8 cellular contexts compared by ENCODE assay signal in the genomic region with DNA sequence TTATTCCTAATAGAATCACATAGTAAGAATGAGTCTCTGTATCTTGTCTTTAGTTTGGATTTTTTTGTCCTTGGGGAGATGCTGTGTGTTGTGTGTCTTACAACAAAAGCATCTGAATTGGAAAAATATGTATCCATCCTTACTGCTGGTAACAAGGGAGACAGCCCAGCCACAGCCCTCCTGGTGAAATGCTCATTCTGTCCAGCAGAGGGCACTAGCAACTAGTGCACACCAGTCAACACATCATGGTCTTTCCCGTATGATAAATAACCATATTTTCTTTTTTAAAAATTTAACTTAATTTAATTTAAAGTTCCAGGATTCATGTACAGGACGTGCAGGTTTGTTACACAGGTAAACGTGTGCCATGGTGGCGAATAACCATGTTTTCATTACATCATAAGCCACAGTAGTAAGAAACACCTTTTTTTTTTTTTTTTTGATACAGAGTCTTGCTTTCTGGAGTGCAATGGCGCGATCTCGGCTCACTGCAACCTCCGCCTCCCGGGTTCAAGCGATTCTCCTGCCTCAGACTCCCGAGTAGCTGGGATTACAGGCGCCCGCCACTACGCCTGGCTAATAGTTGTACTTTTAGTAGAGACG.
DNase-seq lines count a peak whose midpoint lies in the region; ATAC-seq and TF ChIP-seq lines count a peak whose summit lies in the region.

No MANE protein-coding gene starts in this region.

- no peaks in the 10 kb centered on the region for H3K9me2 ChIP-seq in MM.1S (replicated peaks; ENCODE audit: insufficient read depth, low read length)

- H3K4me3 ChIP-seq in HAP-1 = peak overlapping the region; percentile 19
- H3K4me3 ChIP-seq in MM.1S (ENCODE audit: low read length) = no peak overlapping the region
- no peak overlapping the region for H3K4me3 ChIP-seq in cardiac muscle cell

- no peaks in the 10 kb centered on the region for H3K79me2 ChIP-seq in MM.1S (ENCODE audit: low read length)

- no peak overlapping the region for H3K27ac Mint-ChIP-seq in activated naive CD8-positive, alpha-beta T cell treated with anti-CD3 and anti-CD28 coated beads for 36 hours

- ATAC-seq in SK-N-SH treated with all-trans-retinoic acid at 6 μM for 48 hours = peak; percentile 97

- no peaks in the 10 kb centered on the region for H3K9me3 Mint-ChIP-seq in activated naive CD8-positive, alpha-beta T cell treated with anti-CD3 and anti-CD28 coated beads for 36 hours

- no peaks in the 10 kb centered on the region for H3K36me3 Mint-ChIP-seq in activated naive CD8-positive, alpha-beta T cell treated with anti-CD3 and anti-CD28 coated beads for 36 hours

- no peaks in the 10 kb centered on the region for H3K9me3 ChIP-seq in HAP-1
- H3K9me3 ChIP-seq in MM.1S (replicated peaks; ENCODE audit: insufficient read depth, low read length) = no peaks in the 10 kb centered on the region
- H3K9me3 ChIP-seq in cardiac muscle cell (ENCODE audit: low read depth) = no peaks in the 10 kb centered on the region

- no peaks in the 10 kb centered on the region for H3K4me1 Mint-ChIP-seq in activated naive CD8-positive, alpha-beta T cell treated with anti-CD3 and anti-CD28 coated beads for 36 hours

- peaks cover 24% of the 10 kb centered on the region for H3K27me3 Mint-ChIP-seq in activated naive CD8-positive, alpha-beta T cell treated with anti-CD3 and anti-CD28 coated beads for 36 hours

- in situ Hi-C loops in HAP-1 (cut with MboI; ENCODE audit: low sequenced_read_pairs) = no loop called here

- H3K9ac ChIP-seq in MM.1S (ENCODE audit: low read length) = no peak overlapping the region

- no peak overlapping the region for H3K4me3 Mint-ChIP-seq in activated naive CD8-positive, alpha-beta T cell treated with anti-CD3 and anti-CD28 coated beads for 36 hours

- no peaks in the 10 kb centered on the region for H3F3A ChIP-seq in MM.1S (ENCODE audit: insufficient read depth, low read length)

- H3K27me3 ChIP-seq in HAP-1 (ENCODE audit: low read depth) (no peaks in the 10 kb centered on the region; the same call in 1 of the 2 replicates), MM.1S (replicated peaks; ENCODE audit: insufficient read depth, low read length) (no peaks in the 10 kb centered on the region), cardiac muscle cell (no peaks in the 10 kb centered on the region)

- no peaks in the 10 kb centered on the region for H4K20me1 ChIP-seq in MM.1S (ENCODE audit: insufficient read depth, low read length)

- H3K27ac ChIP-seq in MM.1S (ENCODE audit: low read length) (no peak overlapping the region), cardiac muscle cell (no peak overlapping the region)

- no peaks in the 10 kb centered on the region for H3K36me3 ChIP-seq in HAP-1 (replicated peaks)
- no peaks in the 10 kb centered on the region for H3K36me3 ChIP-seq in MM.1S (replicated peaks; ENCODE audit: insufficient read depth, low read length)
- no peaks in the 10 kb centered on the region for H3K36me3 ChIP-seq in cardiac muscle cell

- H2AFZ ChIP-seq in MM.1S (ENCODE audit: low read length) = no peak overlapping the region

- DNase-seq in HAP-1 (ENCODE audit: low spot score in 2 of 2) (peak; percentile 62 to 87), MM.1S (peak; percentile 42), cardiac muscle cell (ENCODE audit: low read depth in 1 of 2, low spot score in 1 of 2) (peak; percentile 75 to 86), pulmonary artery endothelial cell (ENCODE audit: low read depth, low spot score) (peak; percentile 27), OCI-M2 (lab: John Stamatoyannopoulos, UW; ENCODE audit: unreplicated experiment) (no peak)
- DNase-seq in activated naive CD8-positive, alpha-beta T cell treated with anti-CD3 and anti-CD28 coated beads for 36 hours = peak; percentile 59

- H3K4me1 ChIP-seq in HAP-1 (peaks cover 4% of the 10 kb centered on the region; the same call in 1 of the 2 replicates), MM.1S (ENCODE audit: low read length) (no peaks in the 10 kb centered on the region), cardiac muscle cell (ENCODE audit: low read depth) (peaks cover 11% of the 10 kb centered on the region)

- H3K4me2 ChIP-seq in MM.1S (ENCODE audit: low read depth, low read length) = no peak overlapping the region

- TF ChIP-seq CTCF in GM12801 (IDR thresholded peaks at IDR 0.05; ENCODE audit: extremely low read depth, insufficient read length) = peak; percentile 37
- TF ChIP-seq CTCF in MM.1S (IDR thresholded peaks at IDR 0.05; ENCODE audit: low read length) = peak; percentile 47
- peak; percentile 92 for TF ChIP-seq CTCF in cardiac muscle cell (IDR thresholded peaks at IDR 0.05; ENCODE audit: low read depth, low read length)

TF ChIP-seq in SK-N-SH treated with all-trans-retinoic acid at 6 μM for 48 hours, 23 proteins besides CTCF, POLR2A, EP300 and RAD21:
- TF ChIP-seq CREB5 (CRISPR knock-in tag; IDR thresholded peaks at IDR 0.05; ENCODE audit: low read depth) = no peak
- no peak for TF ChIP-seq ZC3H10 (CRISPR knock-in tag; IDR thresholded peaks at IDR 0.05)
- TF ChIP-seq, protein P1, sequence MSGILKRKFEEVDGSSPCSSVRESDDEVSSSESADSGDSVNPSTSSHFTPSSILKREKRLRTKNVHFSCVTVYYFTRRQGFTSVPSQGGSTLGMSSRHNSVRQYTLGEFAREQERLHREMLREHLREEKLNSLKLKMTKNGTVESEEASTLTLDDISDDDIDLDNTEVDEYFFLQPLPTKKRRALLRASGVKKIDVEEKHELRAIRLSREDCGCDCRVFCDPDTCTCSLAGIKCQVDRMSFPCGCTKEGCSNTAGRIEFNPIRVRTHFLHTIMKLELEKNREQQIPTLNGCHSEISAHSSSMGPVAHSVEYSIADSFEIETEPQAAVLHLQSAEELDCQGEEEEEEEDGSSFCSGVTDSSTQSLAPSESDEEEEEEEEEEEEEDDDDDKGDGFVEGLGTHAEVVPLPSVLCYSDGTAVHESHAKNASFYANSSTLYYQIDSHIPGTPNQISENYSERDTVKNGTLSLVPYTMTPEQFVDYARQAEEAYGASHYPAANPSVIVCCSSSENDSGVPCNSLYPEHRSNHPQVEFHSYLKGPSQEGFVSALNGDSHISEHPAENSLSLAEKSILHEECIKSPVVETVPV (CRISPR knock-in tag; IDR thresholded peaks at IDR 0.05) = no peak
- no peak for TF ChIP-seq ISL1 (CRISPR knock-in tag; IDR thresholded peaks at IDR 0.05)
- TF ChIP-seq GLIS3 (CRISPR knock-in tag; IDR thresholded peaks at IDR 0.05) = no peak
- TF ChIP-seq ZFP3 (CRISPR knock-in tag; IDR thresholded peaks at IDR 0.05) = no peak
- no peak for TF ChIP-seq TSHZ2 (CRISPR knock-in tag; IDR thresholded peaks at IDR 0.05)
- no peak for TF ChIP-seq PPARA (CRISPR knock-in tag; IDR thresholded peaks at IDR 0.05; ENCODE audit: borderline replicate concordance)
- TF ChIP-seq, protein P2, sequence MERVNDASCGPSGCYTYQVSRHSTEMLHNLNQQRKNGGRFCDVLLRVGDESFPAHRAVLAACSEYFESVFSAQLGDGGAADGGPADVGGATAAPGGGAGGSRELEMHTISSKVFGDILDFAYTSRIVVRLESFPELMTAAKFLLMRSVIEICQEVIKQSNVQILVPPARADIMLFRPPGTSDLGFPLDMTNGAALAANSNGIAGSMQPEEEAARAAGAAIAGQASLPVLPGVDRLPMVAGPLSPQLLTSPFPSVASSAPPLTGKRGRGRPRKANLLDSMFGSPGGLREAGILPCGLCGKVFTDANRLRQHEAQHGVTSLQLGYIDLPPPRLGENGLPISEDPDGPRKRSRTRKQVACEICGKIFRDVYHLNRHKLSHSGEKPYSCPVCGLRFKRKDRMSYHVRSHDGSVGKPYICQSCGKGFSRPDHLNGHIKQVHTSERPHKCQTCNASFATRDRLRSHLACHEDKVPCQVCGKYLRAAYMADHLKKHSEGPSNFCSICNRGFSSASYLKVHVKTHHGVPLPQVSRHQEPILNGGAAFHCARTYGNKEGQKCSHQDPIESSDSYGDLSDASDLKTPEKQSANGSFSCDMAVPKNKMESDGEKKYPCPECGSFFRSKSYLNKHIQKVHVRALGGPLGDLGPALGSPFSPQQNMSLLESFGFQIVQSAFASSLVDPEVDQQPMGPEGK (CRISPR knock-in tag; IDR thresholded peaks at IDR 0.05; ENCODE audit: borderline replicate concordance) = no peak

Comparison
In these comparisons a context has a peak if more than half of its experiments do, and no peak if none do; other contexts are left out.
1. CTCF ChIP-seq: peak in every context shown above with its lines; median percentile 92 in cardiac muscle cell; 47 in MM.1S; 37 in GM12801.